15 cellular contexts compared by ENCODE assay signal in genomic region chr17:78138204-78139060, GRCh38. TPM values are rescaled to one million over a fixed set of nuclear protein-coding genes. Genes with fewer than 3 reads are reported as not detected.
DNase-seq lines count a peak whose midpoint lies in the region; ATAC-seq, FAIRE-seq and TF ChIP-seq lines count a peak whose summit lies in the region.
"Had no signal": no experiment of that assay in that cellular context is flagged by ENCODE, and none has a peak within 500 bp of the region (broad histone marks: within the 10 kb centered on the region; RNA-seq: fewer than 3 reads in every experiment).

No MANE protein-coding gene starts in this region.

- H3K4me1 Mint-ChIP-seq in activated naive CD4-positive, alpha-beta T cell treated with anti-CD3 and anti-CD28 coated beads, Interleukin-2, amount 10 ng/mL, durations not matched to agents 7 days and 5 days: peaks cover 86% of the 10 kb centered on the region
- peaks cover 89% of the 10 kb centered on the region for H3K4me1 Mint-ChIP-seq in dendritic cell treated with granulocyte-macrophage colony-stimulating factor and Interleukin-4, amounts not matched to agents 40 ng/mL and 50 ng/mL, for 4 days (ENCODE audit: low read depth)
- peaks cover 74 to 96% of the 10 kb centered on the region in 2 donors for H3K4me1 Mint-ChIP-seq in stimulated activated naive B cell treated with anti-CD40 and anti-IgM and Interleukin-4, amounts not matched to agents 10 μg/mL and 1 μg/mL and 100 μg/mL, for 72 hours

- no peaks in the 10 kb centered on the region for H3K79me2 ChIP-seq in OCI-LY1 (ENCODE audit: insufficient read depth, low read length)

- peaks cover 30% of the 10 kb centered on the region for H3K4me1 ChIP-seq in OCI-LY1 (ENCODE audit: insufficient read depth, low read length, severe bottlenecking)

- peaks cover 64% of the 10 kb centered on the region for H3K36me3 Mint-ChIP-seq in activated naive CD4-positive, alpha-beta T cell treated with anti-CD3 and anti-CD28 coated beads, Interleukin-2, amount 10 ng/mL, durations not matched to agents 7 days and 5 days
- H3K36me3 Mint-ChIP-seq in dendritic cell treated with granulocyte-macrophage colony-stimulating factor and Interleukin-4, amounts not matched to agents 40 ng/mL and 50 ng/mL, for 4 days (ENCODE audit: low read depth): peaks cover 70% of the 10 kb centered on the region
- peaks cover 79 to 91% of the 10 kb centered on the region in 2 donors for H3K36me3 Mint-ChIP-seq in stimulated activated naive B cell treated with anti-CD40 and anti-IgM and Interleukin-4, amounts not matched to agents 10 μg/mL and 1 μg/mL and 100 μg/mL, for 72 hours

- no peak overlapping the region for H2AFZ ChIP-seq in OCI-LY1 (ENCODE audit: low read length)

- H3K27ac ChIP-seq in OCI-LY1 (ENCODE audit: low read depth, low read length, poor library complexity, severe bottlenecking): peak overlapping the region; percentile 54

- no peak for FAIRE-seq in frontal cortex (lab: Jason Lieb, UNC)
- FAIRE-seq: small intestine had no signal

- no peak overlapping the region for H3K4me3 ChIP-seq in OCI-LY1 (ENCODE audit: low read depth, low read length, poor library complexity, severe bottlenecking)
- H3K4me3 ChIP-seq: breast epithelium had no signal

- no peaks in the 10 kb centered on the region for H3K9me2 ChIP-seq in OCI-LY1 (ENCODE audit: low read depth, low read length)

- TF ChIP-seq CTCF in OCI-LY1 (IDR thresholded peaks at IDR 0.05; ENCODE audit: low read length): no peak

- no peak overlapping the region for H3K9ac ChIP-seq in OCI-LY1 (ENCODE audit: low read length)

- peak overlapping the region; percentile 84 for H3K27ac Mint-ChIP-seq in activated naive CD4-positive, alpha-beta T cell treated with anti-CD3 and anti-CD28 coated beads, Interleukin-2, amount 10 ng/mL, durations not matched to agents 7 days and 5 days
- peak overlapping the region; percentile 88 for H3K27ac Mint-ChIP-seq in dendritic cell treated with granulocyte-macrophage colony-stimulating factor and Interleukin-4, amounts not matched to agents 40 ng/mL and 50 ng/mL, for 4 days
- H3K27ac Mint-ChIP-seq in stimulated activated naive B cell treated with anti-CD40 and anti-IgM and Interleukin-4, amounts not matched to agents 10 μg/mL and 1 μg/mL and 100 μg/mL, for 72 hours: peak overlapping the region; percentile 95

- no peaks in the 10 kb centered on the region for H3K9me3 ChIP-seq in OCI-LY1 (ENCODE audit: low read length)
- H3K9me3 ChIP-seq: breast epithelium had no signal

- no peak for ATAC-seq in stimulated activated naive B cell treated with anti-CD40 and anti-IgM and Interleukin-4, amounts not matched to agents 10 μg/mL and 1 μg/mL and 100 μg/mL, for 72 hours (replicated peaks)
- no peak for ATAC-seq in HG02588 (IDR thresholded peaks at IDR 0.05; ENCODE audit: unreplicated experiment)

- no peaks in the 10 kb centered on the region for H4K20me1 ChIP-seq in OCI-LY1 (ENCODE audit: insufficient read depth, low read length)

- no peaks in the 10 kb centered on the region for H3K27me3 Mint-ChIP-seq in activated naive CD4-positive, alpha-beta T cell treated with anti-CD3 and anti-CD28 coated beads, Interleukin-2, amount 10 ng/mL, durations not matched to agents 7 days and 5 days
- no peaks in the 10 kb centered on the region for H3K27me3 Mint-ChIP-seq in dendritic cell treated with granulocyte-macrophage colony-stimulating factor and Interleukin-4, amounts not matched to agents 40 ng/mL and 50 ng/mL, for 4 days
- H3K27me3 Mint-ChIP-seq in stimulated activated naive B cell treated with anti-CD40 and anti-IgM and Interleukin-4, amounts not matched to agents 10 μg/mL and 1 μg/mL and 100 μg/mL, for 72 hours: no peaks in the 10 kb centered on the region

- peaks cover 36% of the 10 kb centered on the region for H3K36me3 ChIP-seq in OCI-LY1 (ENCODE audit: insufficient read depth, low read length)
- H3K36me3 ChIP-seq: breast epithelium had no signal

- H3K27me3 ChIP-seq in OCI-LY1 (ENCODE audit: insufficient read depth, low read length): no peaks in the 10 kb centered on the region
- H3K27me3 ChIP-seq: breast epithelium had no signal

- no peaks in the 10 kb centered on the region for H3K9me3 Mint-ChIP-seq in activated naive CD4-positive, alpha-beta T cell treated with anti-CD3 and anti-CD28 coated beads, Interleukin-2, amount 10 ng/mL, durations not matched to agents 7 days and 5 days
- no peaks in the 10 kb centered on the region for H3K9me3 Mint-ChIP-seq in dendritic cell treated with granulocyte-macrophage colony-stimulating factor and Interleukin-4, amounts not matched to agents 40 ng/mL and 50 ng/mL, for 4 days
- no peaks in the 10 kb centered on the region for H3K9me3 Mint-ChIP-seq in stimulated activated naive B cell treated with anti-CD40 and anti-IgM and Interleukin-4, amounts not matched to agents 10 μg/mL and 1 μg/mL and 100 μg/mL, for 72 hours

- no peak overlapping the region for H3K4me3 Mint-ChIP-seq in activated naive CD4-positive, alpha-beta T cell treated with anti-CD3 and anti-CD28 coated beads, Interleukin-2, amount 10 ng/mL, durations not matched to agents 7 days and 5 days
- H3K4me3 Mint-ChIP-seq in dendritic cell treated with granulocyte-macrophage colony-stimulating factor and Interleukin-4, amounts not matched to agents 40 ng/mL and 50 ng/mL, for 4 days: peak overlapping the region; percentile 4
- H3K4me3 Mint-ChIP-seq in stimulated activated naive B cell treated with anti-CD40 and anti-IgM and Interleukin-4, amounts not matched to agents 10 μg/mL and 1 μg/mL and 100 μg/mL, for 72 hours: peak overlapping the region; percentile 52 to 62

- DNase-seq in activated naive CD4-positive, alpha-beta T cell treated with anti-CD3 and anti-CD28 coated beads, Interleukin-2, amount 10 ng/mL, durations not matched to agents 7 days and 5 days: peak; percentile 22
- DNase-seq in activated naive CD4-positive, alpha-beta T cell treated with Interleukin-2 at 50 U/mL for 16 hours: no peak
- no peak for DNase-seq in stimulated activated naive B cell treated with anti-CD40 and anti-IgM and Interleukin-4, amounts not matched to agents 10 μg/mL and 1 μg/mL and 100 μg/mL, for 72 hours
- DNase-seq in frontal cortex (ENCODE audit: low spot score in 2 of 2): no peak
- no peak for DNase-seq in effector CD4-positive, alpha-beta T cell
- DNase-seq: DND-41, foreskin melanocyte, NCI-H1417 treated with DMSO at 0.1 percent for 48 hours had no signal

- intact Hi-C loops in dendritic cell treated with granulocyte-macrophage colony-stimulating factor and Interleukin-4, amounts not matched to agents 40 ng/mL and 50 ng/mL, for 4 days (cut with micrococcal nuclease): no loop called here

- H3K4me2 ChIP-seq in OCI-LY1 (ENCODE audit: low read length): no peak overlapping the region

- CTCF ChIA-PET in activated naive CD4-positive, alpha-beta T cell treated with anti-CD3 and anti-CD28 coated beads, Interleukin-2, amount 10 ng/mL, durations not matched to agents 7 days and 5 days (lab: Charles Lee): interaction anchor here (0.7 to 8.0 kb wide), 5 partner anchors 15 to 118 kb away, joined by 3 to 113 read pairs (median 11); partner anchors contain the start of gene TMC6

- H3F3A ChIP-seq in OCI-LY1 (ENCODE audit: insufficient read depth, low read length): no peaks in the 10 kb centered on the region

RNA-seq across cellular contexts. Expression of gene C17orf99, which starts 7.8 kb away (rescaled TPM):
- 2.0 TPM for total RNA-seq in frontal cortex
- total RNA-seq: breast epithelium, mesenteric fat pad, osteocyte had no signal

RNA-seq across cellular contexts. Expression of gene TMC8, which starts 7.9 kb away (rescaled TPM):
- 0.41 TPM for total RNA-seq in frontal cortex

RNA-seq across cellular contexts. Expression of gene TMC6, which starts 9.9 kb away (rescaled TPM):
- 2.0 TPM for total RNA-seq in frontal cortex

RNA-seq across cellular contexts. Expression of gene SYNGR2, which starts 29.9 kb away (rescaled TPM):
- total RNA-seq in frontal cortex: 6.1 TPM

RNA-seq across cellular contexts. Expression of gene TK1, which starts 48.4 kb away (rescaled TPM):
- total RNA-seq in frontal cortex: 3.7 TPM
